ENCODE assay signal across 9 cellular contexts in genomic region chr3:67109651-67110204, GRCh38.
DNase-seq lines count a peak whose midpoint lies in the region; ATAC-seq and TF ChIP-seq lines count a peak whose summit lies in the region.
"Had no signal": no experiment of that assay in that cellular context is flagged by ENCODE, and none has a peak within 500 bp of the region (broad histone marks: within the 10 kb centered on the region; RNA-seq: fewer than 3 reads in every experiment).

No MANE protein-coding gene starts in this region.

- ATAC-seq in SK-N-SH treated with all-trans-retinoic acid at 6 μM for 48 hours (peak; percentile 73), HG03196 (IDR thresholded peaks at IDR 0.05; ENCODE audit: unreplicated experiment) (no peak)
- ATAC-seq: naive thymus-derived CD4-positive, alpha-beta T cell had no signal

- peaks cover 1% of the 10 kb centered on the region for H3K27me3 Mint-ChIP-seq in HFFc6 (ENCODE audit: insufficient read depth)

- peak; percentile 40 for DNase-seq in COLO829 (ENCODE audit: low spot score)
- peak; percentile 74 for DNase-seq in HFFc6
- DNase-seq in hepatic stellate cell (ENCODE audit: low spot score) = peak; percentile 31
- DNase-seq in tibial artery = no peak
- DNase-seq in effector CD4-positive, alpha-beta T cell = no peak
- DNase-seq in stimulated activated CD4-positive, alpha-beta T cell treated with anti-CD3 and anti-CD28 coated beads, Interleukin-4, amount 100 ng/mL, for 4 hours = no peak

- H3K9me3 ChIP-seq in tibial artery = no peaks in the 10 kb centered on the region

- no peaks in the 10 kb centered on the region for H3K36me3 Mint-ChIP-seq in HFFc6 (ENCODE audit: low read depth)
- H3K36me3 Mint-ChIP-seq: naive thymus-derived CD4-positive, alpha-beta T cell had no signal

- H3K27ac ChIP-seq in tibial artery = no peak overlapping the region

- peaks cover 0 to 11% (median 0%) of the 10 kb centered on the region in 4 donors for H3K4me1 ChIP-seq in tibial artery

- H3K4me1 Mint-ChIP-seq in HFFc6 (ENCODE audit: low read depth) = peaks cover 14% of the 10 kb centered on the region; the same call in 1 of the 2 replicates

- no peaks in the 10 kb centered on the region for H3K9me3 Mint-ChIP-seq in HFFc6

- no peaks in the 10 kb centered on the region for H3K36me3 ChIP-seq in tibial artery

- no peak overlapping the region for H3K4me3 ChIP-seq in tibial artery

- no peak overlapping the region for H3K27ac Mint-ChIP-seq in HFFc6
- H3K27ac Mint-ChIP-seq: naive thymus-derived CD4-positive, alpha-beta T cell had no signal

- H3K4me3 Mint-ChIP-seq in HFFc6 = no peak overlapping the region
- H3K4me3 Mint-ChIP-seq: naive thymus-derived CD4-positive, alpha-beta T cell had no signal

- intact Hi-C loops in tibial artery (cut with DNase I; ENCODE audit: low total_unique reads) = loop anchor here (5.0 to 10.0 kb wide), 2 partner anchors 142 to 1785 kb away; no protein-coding TSS in a partner anchor

- TF ChIP-seq CTCF in HFFc6 (IDR thresholded peaks at IDR 0.05) (peak; percentile 87), tibial artery (IDR thresholded peaks at IDR 0.05) (peak; percentile 32 to 50)

- no peaks in the 10 kb centered on the region for H3K27me3 ChIP-seq in tibial artery

TF ChIP-seq in SK-N-SH treated with all-trans-retinoic acid at 6 μM for 48 hours, 23 proteins besides CTCF, POLR2A, EP300 and RAD21:
- TF ChIP-seq TOX (CRISPR knock-in tag; IDR thresholded peaks at IDR 0.05; ENCODE audit: borderline replicate concordance) = no peak
- no peak for TF ChIP-seq SNAI2 (CRISPR knock-in tag; IDR thresholded peaks at IDR 0.05)
- TF ChIP-seq ESRRG (CRISPR knock-in tag; IDR thresholded peaks at IDR 0.05) = no peak
- no peak for TF ChIP-seq OSR1 (CRISPR knock-in tag; IDR thresholded peaks at IDR 0.05)
- no peak for TF ChIP-seq BACH2 (CRISPR knock-in tag; IDR thresholded peaks at IDR 0.05; ENCODE audit: borderline replicate concordance)
- no peak for TF ChIP-seq POU6F1 (CRISPR knock-in tag; IDR thresholded peaks at IDR 0.05; ENCODE audit: borderline replicate concordance, low read depth)
- TF ChIP-seq ISL1 (CRISPR knock-in tag; IDR thresholded peaks at IDR 0.05) = no peak
TF ChIP-seq in SK-N-SH treated with all-trans-retinoic acid at 6 μM for 48 hours: peak in this region for 0.

Comparison
In these comparisons a context has a peak if more than half of its experiments do, and no peak if none do; other contexts are left out.
1. DNase-seq: peak in COLO829 (single experiment), HFFc6 (single experiment) and hepatic stellate cell (single experiment); none in tibial artery (0 of 2), effector CD4-positive, alpha-beta T cell (single experiment) and stimulated activated CD4-positive, alpha-beta T cell treated with anti-CD3 and anti-CD28 coated beads, Interleukin-4, amount 100 ng/mL, for 4 hours (0 of 2).